ENCODE assay signal across 32 cellular contexts in the genomic region with DNA sequence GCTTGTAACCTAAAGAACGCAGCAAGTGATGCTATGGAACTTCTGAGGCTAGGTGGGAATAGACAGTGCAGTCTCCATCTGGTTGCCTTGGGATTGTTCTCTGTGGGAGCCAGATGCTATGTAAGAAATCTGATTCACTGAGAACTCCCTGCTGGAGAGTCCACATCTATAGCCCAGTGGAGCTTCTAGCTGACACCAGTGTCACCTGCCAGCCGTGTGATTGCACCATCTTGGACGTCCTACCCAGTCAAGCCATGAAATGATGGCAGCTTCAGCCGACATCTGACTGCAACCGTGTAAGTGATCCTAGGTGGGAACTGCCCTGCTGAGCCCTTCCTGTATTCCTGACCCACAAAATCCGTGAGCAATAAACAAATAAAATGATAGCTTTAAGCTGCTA. TPM values are rescaled to one million over a fixed set of nuclear protein-coding genes. Genes with fewer than 3 reads are reported as not detected.
"Had no signal": no experiment of that assay in that cellular context is flagged by ENCODE, and none has a peak within 500 bp of the region (broad histone marks: within the 10 kb centered on the region; RNA-seq: fewer than 3 reads in every experiment).

No MANE protein-coding gene starts in this region.

- H3K36me3 Mint-ChIP-seq: activated CD4-positive, alpha-beta memory T cell treated with anti-CD3 and anti-CD28 coated beads for 36 hours; activated CD8-positive, alpha-beta memory T cell treated with anti-CD3 and anti-CD28 coated beads, Interleukin-2, amount 10 ng/mL, durations not matched to agents 7 days and 5 days; activated naive CD8-positive, alpha-beta T cell had no signal

- H3K4me3 ChIP-seq: esophagus squamous epithelium had no signal

- ATAC-seq: activated CD4-positive, alpha-beta T cell treated with anti-CD3 and anti-CD28 coated beads for 36 hours; activated CD8-positive, alpha-beta memory T cell treated with anti-CD3 and anti-CD28 coated beads, Interleukin-2, amount 10 ng/mL, durations not matched to agents 7 days and 5 days; activated CD8-positive, alpha-beta T cell treated with anti-CD3 and anti-CD28 coated beads, Interleukin-2, amount 10 ng/mL, durations not matched to agents 7 days and 5 days; activated T-cell treated with anti-CD3 and anti-CD28 coated beads, Interleukin-2, amount 50 U/mL, for 4 hours; activated T-helper 17 cell treated with anti-CD3 and anti-CD28 coated beads, Interleukin-2, amount 50 U/mL, for 72 hours; effector memory CD8-positive, alpha-beta T cell had no signal

- H3K36me3 ChIP-seq: brain microvascular endothelial cell, esophagus squamous epithelium had no signal

- H3K9me3 ChIP-seq: esophagus squamous epithelium had no signal

- H3K27ac Mint-ChIP-seq: activated CD4-positive, alpha-beta memory T cell treated with anti-CD3 and anti-CD28 coated beads for 36 hours; activated CD4-positive, alpha-beta T cell treated with anti-CD3 and anti-CD28 coated beads for 36 hours; activated CD4-positive, alpha-beta T cell treated with anti-CD3 and anti-CD28 coated beads, Interleukin-2, amount 10 ng/mL, durations not matched to agents 24 days and 14 days; activated CD8-positive, alpha-beta memory T cell treated with anti-CD3 and anti-CD28 coated beads, Interleukin-2, amount 10 ng/mL, durations not matched to agents 7 days and 5 days; activated CD8-positive, alpha-beta T cell treated with anti-CD3 and anti-CD28 coated beads, Interleukin-2, amount 10 ng/mL, durations not matched to agents 7 days and 5 days; activated naive CD8-positive, alpha-beta T cell; activated T-helper 17 cell treated with anti-CD3 and anti-CD28 coated beads, Interleukin-2, amount 50 U/mL, for 72 hours; effector memory CD8-positive, alpha-beta T cell had no signal

- H3K27ac ChIP-seq: brain microvascular endothelial cell, epithelial cell of prostate, esophagus squamous epithelium had no signal

- H3K4me1 Mint-ChIP-seq: activated T-helper 17 cell treated with anti-CD3 and anti-CD28 coated beads, Interleukin-2, amount 50 U/mL, for 72 hours had no signal

- H3K27me3 ChIP-seq: brain microvascular endothelial cell, esophagus squamous epithelium had no signal

- H3K27me3 Mint-ChIP-seq: activated CD4-positive, alpha-beta T cell treated with anti-CD3 and anti-CD28 coated beads, Interleukin-2, amount 10 ng/mL, durations not matched to agents 24 days and 14 days; activated CD8-positive, alpha-beta memory T cell treated with anti-CD3 and anti-CD28 coated beads, Interleukin-2, amount 10 ng/mL, durations not matched to agents 7 days and 5 days; activated naive CD8-positive, alpha-beta T cell; central memory CD8-positive, alpha-beta T cell; effector memory CD8-positive, alpha-beta T cell had no signal

- DNase-seq: activated CD4-positive, alpha-beta memory T cell treated with anti-CD3 and anti-CD28 coated beads for 36 hours; activated CD4-positive, alpha-beta T cell treated with anti-CD3 and anti-CD28 coated beads for 36 hours; activated CD4-positive, alpha-beta T cell treated with anti-CD3 and anti-CD28 coated beads, Interleukin-2, amount 10 ng/mL, durations not matched to agents 24 days and 14 days; activated CD4-positive, CD25-positive, alpha-beta regulatory T cell; activated CD4-positive, CD25-positive, alpha-beta regulatory T cell treated with anti-CD3 and anti-CD28 coated beads, Interleukin-2, amount 50 U/mL, for 72 hours; activated CD8-positive, alpha-beta memory T cell treated with anti-CD3 and anti-CD28 coated beads, Interleukin-2, amount 10 ng/mL, durations not matched to agents 7 days and 5 days; activated CD8-positive, alpha-beta T cell treated with anti-CD3 and anti-CD28 coated beads, Interleukin-2, amount 10 ng/mL, durations not matched to agents 7 days and 5 days; activated effector memory CD4-positive, alpha-beta T cell treated with Interleukin-2 at 50 U/mL for 16 hours; activated gamma-delta T cell treated with Interleukin-2 at 50 U/mL for 16 hours; activated naive CD4-positive, alpha-beta T cell treated with anti-CD3 and anti-CD28 coated beads, Interleukin-2, amount 50 U/mL, for 16 hours; activated naive CD4-positive, alpha-beta T cell treated with Interleukin-2 at 50 U/mL for 16 hours; activated T-cell treated with anti-CD3 and anti-CD28 coated beads, Interleukin-2, amount 50 U/mL, for 4 hours; amniotic stem cell; anterior cingulate cortex; brain microvascular endothelial cell; cortex of kidney; dermis blood vessel endothelial cell; effector CD4-positive, alpha-beta T cell; effector memory CD8-positive, alpha-beta T cell; esophagus squamous epithelium; foreskin melanocyte; T-helper 2 cell had no signal

- H3K4me3 Mint-ChIP-seq: activated CD4-positive, alpha-beta memory T cell treated with anti-CD3 and anti-CD28 coated beads for 36 hours; activated CD4-positive, alpha-beta T cell treated with anti-CD3 and anti-CD28 coated beads for 36 hours; activated CD4-positive, alpha-beta T cell treated with anti-CD3 and anti-CD28 coated beads, Interleukin-2, amount 10 ng/mL, durations not matched to agents 24 days and 14 days; activated CD8-positive, alpha-beta memory T cell treated with anti-CD3 and anti-CD28 coated beads, Interleukin-2, amount 10 ng/mL, durations not matched to agents 7 days and 5 days; activated CD8-positive, alpha-beta T cell treated with anti-CD3 and anti-CD28 coated beads, Interleukin-2, amount 10 ng/mL, durations not matched to agents 7 days and 5 days; activated naive CD8-positive, alpha-beta T cell; activated T-cell treated with anti-CD3 and anti-CD28 coated beads, Interleukin-2, amount 50 U/mL, for 4 hours; activated T-helper 17 cell treated with anti-CD3 and anti-CD28 coated beads, Interleukin-2, amount 50 U/mL, for 72 hours; central memory CD8-positive, alpha-beta T cell; effector memory CD8-positive, alpha-beta T cell had no signal

- H3K9me3 Mint-ChIP-seq: activated CD4-positive, alpha-beta memory T cell treated with anti-CD3 and anti-CD28 coated beads for 36 hours; activated T-cell treated with anti-CD3 and anti-CD28 coated beads, Interleukin-2, amount 50 U/mL, for 4 hours; activated T-helper 17 cell treated with anti-CD3 and anti-CD28 coated beads, Interleukin-2, amount 50 U/mL, for 72 hours; central memory CD8-positive, alpha-beta T cell; effector memory CD8-positive, alpha-beta T cell had no signal

RNA-seq across cellular contexts. Expression of gene XCR1, which starts 19.2 kb away (rescaled TPM):
- total RNA-seq: activated CD4-positive, alpha-beta T cell treated with anti-CD3 and anti-CD28 coated beads for 36 hours; activated CD8-positive, alpha-beta memory T cell treated with anti-CD3 and anti-CD28 coated beads for 36 hours; activated CD8-positive, alpha-beta memory T cell treated with anti-CD3 and anti-CD28 coated beads, Interleukin-2, amount 10 ng/mL, durations not matched to agents 7 days and 5 days; activated CD8-positive, alpha-beta T cell treated with anti-CD3 and anti-CD28 coated beads, Interleukin-2, amount 10 ng/mL, durations not matched to agents 7 days and 5 days; activated T-cell treated with anti-CD3 and anti-CD28 coated beads, Interleukin-2, amount 50 U/mL, for 4 hours; astrocyte; cardiac septum; cerebellum; dermis blood vessel endothelial cell; endothelial cell of umbilical vein; fibroblast of villous mesenchyme had no signal
- polyA plus RNA-seq: endothelial cell of umbilical vein had no signal
